ENCODE assay signal across 8 cellular contexts in genomic region chr17:7249830-7250229, GRCh38. TPM values are rescaled to one million over a fixed set of nuclear protein-coding genes. Genes with fewer than 3 reads are reported as not detected.
DNase-seq lines count a peak whose midpoint lies in the region; ATAC-seq and TF ChIP-seq lines count a peak whose summit lies in the region.

No MANE protein-coding gene starts in this region.

- H3K36me3 Mint-ChIP-seq in HFFc6 (ENCODE audit: low read depth) (peaks cover 44% of the 10 kb centered on the region), memory B cell (peaks cover 21% of the 10 kb centered on the region)
- peaks cover 34% of the 10 kb centered on the region for H3K36me3 Mint-ChIP-seq in activated naive CD8-positive, alpha-beta T cell treated with anti-CD3 and anti-CD28 coated beads, Interleukin-2, amount 50 U/mL, for 24 hours (ENCODE audit: low read depth)

- H3K27ac ChIP-seq in 22Rv1: peak overlapping the region; percentile 99

- H3K9me3 Mint-ChIP-seq in HFFc6: no peaks in the 10 kb centered on the region
- H3K9me3 Mint-ChIP-seq in activated naive CD8-positive, alpha-beta T cell treated with anti-CD3 and anti-CD28 coated beads, Interleukin-2, amount 50 U/mL, for 24 hours: no peaks in the 10 kb centered on the region
- no peaks in the 10 kb centered on the region for H3K9me3 Mint-ChIP-seq in memory B cell

- DNase-seq in HFFc6 (no peak), memory B cell (ENCODE audit: low spot score in 2 of 2) (no peak), mucosa of gallbladder (ENCODE audit: low spot score) (no peak), LoVo (ENCODE audit: low spot score) (no peak), nucleus accumbens (lab: John Stamatoyannopoulos, UW) (no peak), DMS79 (lab: John Stamatoyannopoulos, UW) (no peak)
- no peak for DNase-seq in activated naive CD8-positive, alpha-beta T cell treated with anti-CD3 and anti-CD28 coated beads, Interleukin-2, amount 50 U/mL, for 24 hours

- no peak for ATAC-seq in activated naive CD8-positive, alpha-beta T cell treated with anti-CD3 and anti-CD28 coated beads, Interleukin-2, amount 50 U/mL, for 24 hours
- no peak for ATAC-seq in memory B cell (ENCODE audit: low read depth)

- H3K4me3 Mint-ChIP-seq in HFFc6: peak overlapping the region; percentile 92
- H3K4me3 Mint-ChIP-seq in activated naive CD8-positive, alpha-beta T cell treated with anti-CD3 and anti-CD28 coated beads, Interleukin-2, amount 50 U/mL, for 24 hours: peak overlapping the region; percentile 99
- peak overlapping the region; percentile 89 for H3K4me3 Mint-ChIP-seq in memory B cell

- H3K27ac Mint-ChIP-seq in HFFc6 (peak overlapping the region; percentile 95; the same call in 1 of the 2 replicates), memory B cell (peak overlapping the region; percentile 99)
- peak overlapping the region; percentile 94 for H3K27ac Mint-ChIP-seq in activated naive CD8-positive, alpha-beta T cell treated with anti-CD3 and anti-CD28 coated beads, Interleukin-2, amount 50 U/mL, for 24 hours

- TF ChIP-seq CTCF in 22Rv1 (IDR thresholded peaks at IDR 0.05) (no peak), HFFc6 (IDR thresholded peaks at IDR 0.05) (no peak)

- H3K27me3 Mint-ChIP-seq in HFFc6 (ENCODE audit: insufficient read depth) (no peaks in the 10 kb centered on the region; the same call in 1 of the 2 replicates), memory B cell (no peaks in the 10 kb centered on the region)
- H3K27me3 Mint-ChIP-seq in activated naive CD8-positive, alpha-beta T cell treated with anti-CD3 and anti-CD28 coated beads, Interleukin-2, amount 50 U/mL, for 24 hours: peaks cover 2% of the 10 kb centered on the region

- H3K4me1 Mint-ChIP-seq in HFFc6 (ENCODE audit: low read depth): peaks cover 33% of the 10 kb centered on the region
- peaks cover 55% of the 10 kb centered on the region for H3K4me1 Mint-ChIP-seq in activated naive CD8-positive, alpha-beta T cell treated with anti-CD3 and anti-CD28 coated beads, Interleukin-2, amount 50 U/mL, for 24 hours
- peaks cover 26% of the 10 kb centered on the region for H3K4me1 Mint-ChIP-seq in memory B cell

RNA-seq across cellular contexts. Expression of gene CTDNEP1, which starts 1.7 kb away (rescaled TPM):
- 100 to 1,000 TPM; 127 to 168 (median 146) TPM for total RNA-seq in HFFc6 (2021; fragmentation: NEBNext Ultra II Directional; extraction: Animal tissue kit (Norgen Biotek cat#: 25700))
- total RNA-seq in mucosa of gallbladder: 107 TPM

RNA-seq across cellular contexts. Expression of gene ELP5, which starts 2.2 kb away (rescaled TPM):
- 10 to 100 TPM; 28.7 to 36.1 (median 34.0) TPM for total RNA-seq in HFFc6 (2021; fragmentation: NEBNext Ultra II Directional; extraction: Animal tissue kit (Norgen Biotek cat#: 25700))
- total RNA-seq in mucosa of gallbladder: 47.9 TPM

RNA-seq across cellular contexts. Expression of gene GABARAP, which starts 7.6 kb away (rescaled TPM):
- total RNA-seq in HFFc6 (2021; fragmentation: NEBNext Ultra II Directional; extraction: Animal tissue kit (Norgen Biotek cat#: 25700)): 100 to 1,000 TPM; 399 to 470 (median 426) TPM
- total RNA-seq in mucosa of gallbladder: 587 TPM

RNA-seq across cellular contexts. Expression of gene PHF23, which starts 10.6 kb away (rescaled TPM):
- 10 to 100 TPM; 57.0 to 75.0 (median 68.2) TPM for total RNA-seq in HFFc6 (2021; fragmentation: NEBNext Ultra II Directional; extraction: Animal tissue kit (Norgen Biotek cat#: 25700))
- total RNA-seq in mucosa of gallbladder: 32.3 TPM

RNA-seq across cellular contexts. Expression of gene CLDN7, which starts 12.4 kb away (rescaled TPM):
- total RNA-seq in HFFc6 (2021; fragmentation: NEBNext Ultra II Directional; extraction: Animal tissue kit (Norgen Biotek cat#: 25700)): 1 to 10 TPM in 4 of 6 experiments, under 1 TPM in 2; 0.43 to 3.0 (median 1.7) TPM
- 248 TPM for total RNA-seq in mucosa of gallbladder
